Comparison of ENCODE assay signal across 1 cellular context in genomic region chr1:43822040-43822439, GRCh38.
TF ChIP-seq lines count a peak whose summit lies in the region.

No MANE protein-coding gene starts in this region.

TF ChIP-seq in GM23338, 12 proteins besides CTCF, POLR2A, EP300 and RAD21 (continued from another document):
- no peak for TF ChIP-seq ZNF462 (CRISPR knock-in tag; IDR thresholded peaks at IDR 0.05)
- TF ChIP-seq REST (IDR thresholded peaks at IDR 0.05; ENCODE audit: unreplicated experiment), result no peak
- no peak for TF ChIP-seq ZNF114 (CRISPR knock-in tag; IDR thresholded peaks at IDR 0.05)
